ENCODE assay signal across 19 cellular contexts in the genomic region with DNA sequence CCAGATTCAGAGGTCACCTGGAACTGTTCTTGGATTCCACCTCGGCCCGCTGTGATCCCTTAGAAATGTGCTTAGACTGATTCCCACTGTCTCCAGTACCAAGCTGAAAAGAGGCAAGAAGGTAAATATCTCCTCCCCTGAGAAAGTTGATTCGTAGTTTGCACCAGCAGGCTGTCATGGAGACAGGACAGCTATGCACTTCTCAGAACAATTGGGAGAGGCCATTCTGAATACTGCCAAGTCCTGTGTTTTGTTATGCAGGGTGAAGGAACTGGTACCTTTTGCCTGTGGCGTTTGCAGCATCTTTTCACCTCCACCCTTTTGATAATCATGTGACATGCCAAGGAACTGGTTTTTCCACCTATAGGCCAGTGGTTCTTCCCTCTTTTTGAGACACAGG. TPM values are rescaled to one million over a fixed set of nuclear protein-coding genes. Genes with fewer than 3 reads are reported as not detected.
DNase-seq lines count a peak whose midpoint lies in the region; FAIRE-seq and TF ChIP-seq lines count a peak whose summit lies in the region.
"Had no signal": no experiment of that assay in that cellular context is flagged by ENCODE, and none has a peak within 500 bp of the region (broad histone marks: within the 10 kb centered on the region; RNA-seq: fewer than 3 reads in every experiment).

No MANE protein-coding gene starts in this region.

- H3K23ac ChIP-seq in H1 (ENCODE audit: insufficient read length), result no peak overlapping the region

- no peak overlapping the region for H4K8ac ChIP-seq in H1 (ENCODE audit: extremely low read depth, insufficient read depth, low read length)

- no peak overlapping the region for H3K4ac ChIP-seq in H1 (replicated peaks; ENCODE audit: insufficient read length, low read depth, low read length)

- H3K27ac ChIP-seq in H1 (ENCODE audit: low read depth, low read length) (peak overlapping the region; percentile 64), keratinocyte (ENCODE audit: control insufficient read depth, insufficient read depth, low read length) (no peak overlapping the region), tibial artery (peak overlapping the region; percentile 62 to 64)
- H3K27ac ChIP-seq in effector memory CD4-positive, alpha-beta T cell (ENCODE audit: insufficient read depth, low read length, poor library complexity, severe bottlenecking), result no peak overlapping the region
- H3K27ac ChIP-seq: left lung, SJSA1 had no signal

- whole genome bisulfite sequencing in H1 (ENCODE audit: extremely low coverage in 1 of 2, insufficient coverage in 1 of 2, insufficient read length in 1 of 2, insufficient replicate concordance in 2 of 2, low coverage in 1 of 2, low lambda C conversion rate in 2 of 2, missing lambda C conversion rate in 1 of 2), 2 experiments, result 49% methylated on average over 4 of the region's 4 CpGs; no CpG with 5 or more reads in 1 of the 2 experiments

- H2BK12ac ChIP-seq in H1 (ENCODE audit: low read depth, low read length), result 0 out of 2 replicates have a peak overlapping the region, but pooled peaks have one; percentile 62

- TF ChIP-seq CTCF in H1 (IDR thresholded peaks at IDR 0.05; ENCODE audit: control extremely low read depth in 1 of 3, insufficient read depth in 1 of 3, low read depth in 1 of 3, low read length in 3 of 3) (no peak), keratinocyte (optimal IDR thresholded peaks at IDR 0.05 in 1 of 3, IDR thresholded peaks at IDR 0.05 in 1 of 3, conservative IDR thresholded peaks at IDR 0.05 in 1 of 3; ENCODE audit: extremely low read depth in 1 of 3, insufficient read depth in 2 of 3, low read length in 3 of 3) (no peak), tibial artery (IDR thresholded peaks at IDR 0.05) (no peak)

- no peak overlapping the region for H3K14ac ChIP-seq in H1 (ENCODE audit: insufficient read length)

- peak overlapping the region; percentile 44; the same call in 1 of the 2 replicates for H2AFZ ChIP-seq in H1 (ENCODE audit: low read length)
- H2AFZ ChIP-seq in keratinocyte (ENCODE audit: control insufficient read depth, low read length), result peak overlapping the region; percentile 39

- no peaks in the 10 kb centered on the region for H3K9me1 ChIP-seq in keratinocyte (ENCODE audit: control insufficient read depth, extremely low read depth, insufficient read depth, low read length)

- H3K36me3 ChIP-seq in H1 (ENCODE audit: control insufficient read depth in 2 of 4, insufficient read depth in 4 of 4, low read length in 3 of 4) (no peaks in the 10 kb centered on the region), keratinocyte (ENCODE audit: control insufficient read depth in 2 of 2, extremely low read depth in 1 of 2, insufficient read depth in 2 of 2, low read length in 2 of 2) (no peaks in the 10 kb centered on the region), tibial artery (no peaks in the 10 kb centered on the region)
- H3K36me3 ChIP-seq in effector memory CD4-positive, alpha-beta T cell (ENCODE audit: control insufficient read depth, insufficient read depth, low read length), result no peaks in the 10 kb centered on the region
- H3K36me3 ChIP-seq: left lung, pancreas, SJSA1 had no signal

- H2AK5ac ChIP-seq in H1 (ENCODE audit: low read depth, low read length), result no peak overlapping the region

- H3K18ac ChIP-seq in H1 (ENCODE audit: extremely low read depth, low read length), result no peak overlapping the region

- no peak overlapping the region for H3K9ac ChIP-seq in H1 (replicated peaks in 1 of 4; ENCODE audit: extremely low read depth in 1 of 4, low read depth in 3 of 4, low read length in 3 of 4)
- H3K9ac ChIP-seq in keratinocyte (ENCODE audit: control insufficient read depth, extremely low read depth, insufficient read depth, low read length), result no peak overlapping the region

- H3K4me3 ChIP-seq in H1 (ENCODE audit: extremely low read depth in 1 of 4, insufficient read depth in 2 of 4, low read depth in 3 of 4, low read length in 4 of 4) (peak overlapping the region in 1 of 4 experiments; percentile 23; a peak in 1 of 8 replicates), keratinocyte (ENCODE audit: control insufficient read depth in 2 of 3, extremely low read depth in 1 of 3, insufficient read depth in 2 of 3, low read depth in 1 of 3, low read length in 3 of 3) (no peak overlapping the region), tibial artery (no peak overlapping the region)
- no peak overlapping the region for H3K4me3 ChIP-seq in effector memory CD4-positive, alpha-beta T cell (ENCODE audit: insufficient read depth, low read depth, low read length, poor library complexity, severe bottlenecking)
- H3K4me3 ChIP-seq: left lung, pancreas, SJSA1, smooth muscle cell had no signal

- peak; percentile 3 for DNase-seq in NCI-H510A (lab: John Stamatoyannopoulos, UW)
- no peak for DNase-seq in NCI-H510A treated with DMSO at 0.1 percent for 48 hours (lab: John Stamatoyannopoulos, UW)
- peak in 1 of 2 experiments; percentile 41 for DNase-seq in H1 (ENCODE audit: low read depth in 1 of 2, low spot score in 2 of 2)
- no peak for DNase-seq in keratinocyte (ENCODE audit: low read depth, low spot score)
- no peak for DNase-seq in tibial artery
- no peak for DNase-seq in effector memory CD4-positive, alpha-beta T cell
- no peak for DNase-seq in T-helper 1 cell
- DNase-seq in Kasumi-1 (lab: John Stamatoyannopoulos, UW), result no peak
- DNase-seq: 8988T; activated CD4-positive, alpha-beta T cell treated with anti-CD3 and anti-CD28 coated beads for 1 hour; activated CD8-positive, alpha-beta memory T cell treated with anti-CD3 and anti-CD28 coated beads, Interleukin-2, amount 10 ng/mL, durations not matched to agents 7 days and 5 days; activated effector memory CD4-positive, alpha-beta T cell treated with anti-CD3 and anti-CD28 coated beads, Interleukin-2, amount 50 U/mL, for 16 hours; central memory CD4-positive, alpha-beta T cell; GOT3; left lung; pancreas had no signal

- H3K27me3 ChIP-seq in H1 (replicated peaks in 1 of 4; ENCODE audit: control insufficient read depth in 3 of 4, extremely low read depth in 1 of 4, insufficient read depth in 3 of 4, low read length in 3 of 4), result no peaks in the 10 kb centered on the region
- H3K27me3 ChIP-seq in keratinocyte (ENCODE audit: control insufficient read depth, extremely low read depth, insufficient read depth, low read length), result no peaks in the 10 kb centered on the region
- no peaks in the 10 kb centered on the region for H3K27me3 ChIP-seq in tibial artery
- no peaks in the 10 kb centered on the region for H3K27me3 ChIP-seq in effector memory CD4-positive, alpha-beta T cell (replicated peaks; ENCODE audit: control insufficient read depth, insufficient read depth, low read length, poor library complexity, severe bottlenecking)
- H3K27me3 ChIP-seq: left lung, pancreas, SJSA1 had no signal

- H3K79me2 ChIP-seq in H1 (ENCODE audit: control insufficient read depth in 1 of 2, insufficient read depth in 2 of 2, low read length in 2 of 2), result no peaks in the 10 kb centered on the region
- H3K79me2 ChIP-seq in keratinocyte (ENCODE audit: control insufficient read depth, insufficient read depth, low read length), result no peaks in the 10 kb centered on the region

- FAIRE-seq in H1 (lab: Jason Lieb, UNC), result peak; percentile 87
- no peak for FAIRE-seq in keratinocyte (lab: Jason Lieb, UNC)
- FAIRE-seq: D721Med, pancreas had no signal

- H4K91ac ChIP-seq in H1 (replicated peaks; ENCODE audit: insufficient read length, low read length), result no peak overlapping the region

- TF ChIP-seq POLR2A in H1 (IDR thresholded peaks at IDR 0.05; ENCODE audit: control extremely low read depth in 1 of 2, low read depth in 2 of 2, low read length in 2 of 2), result no peak

- no peak overlapping the region; the same call in 1 of the 2 replicates for H2BK5ac ChIP-seq in H1 (ENCODE audit: low read depth, low read length)

- no peak overlapping the region for H2BK120ac ChIP-seq in H1 (replicated peaks; ENCODE audit: low read depth, low read length)

- no peak overlapping the region for H4K5ac ChIP-seq in H1 (ENCODE audit: insufficient read length, low read depth, low read length)

- no peaks in the 10 kb centered on the region for H3K23me2 ChIP-seq in H1 (ENCODE audit: low read depth, low read length)

- no peaks in the 10 kb centered on the region for H3K9me3 ChIP-seq in H1 (ENCODE audit: insufficient read depth in 2 of 2, low read depth in 1 of 2, low read length in 1 of 2)
- H3K9me3 ChIP-seq in keratinocyte (ENCODE audit: control insufficient read depth, low read depth, low read length), result no peaks in the 10 kb centered on the region
- H3K9me3 ChIP-seq in tibial artery, result no peaks in the 10 kb centered on the region
- no peaks in the 10 kb centered on the region for H3K9me3 ChIP-seq in effector memory CD4-positive, alpha-beta T cell (ENCODE audit: control insufficient read depth, low read length)
- H3K9me3 ChIP-seq: left lung, pancreas, SJSA1 had no signal

- dilution Hi-C loops in keratinocyte (cut with MboI; ENCODE audit: extremely low pct_ligation_motif_present, low sequenced_read_pairs), result no loop called here

- H3K4me2 ChIP-seq in H1 (ENCODE audit: insufficient read depth in 1 of 2, low read depth in 2 of 2, low read length in 2 of 2) (peak overlapping the region in 1 of 2 experiments; percentile 49; a peak in 3 of 4 replicates), keratinocyte (ENCODE audit: control insufficient read depth, extremely low read depth, insufficient read depth, low read depth, low read length) (no peak overlapping the region)
- H3K4me2 ChIP-seq: smooth muscle cell had no signal

- H2BK20ac ChIP-seq in H1 (ENCODE audit: low read length), result peak overlapping the region; percentile 24; the same call in 1 of the 2 replicates

- H3K56ac ChIP-seq in H1 (replicated peaks; ENCODE audit: insufficient read length, low read depth, low read length), result no peak overlapping the region

- CTCF ChIA-PET in H1 (lab: Charles Lee; ENCODE audit: partially characterized antibody), result interaction anchor here (1.9 kb wide), 1 partner anchor 9 kb away, joined by 6 read pairs; no protein-coding TSS in a partner anchor

- H2BK15ac ChIP-seq in H1 (ENCODE audit: low read length), result no peak overlapping the region

- POLR2A ChIA-PET in H1 (lab: Charles Lee; ENCODE audit: partially characterized antibody), result interaction anchor here (0.6 to 1.2 kb wide), 3 partner anchors 13 to 821 kb away, joined by 3 to 8 read pairs (median 5); a partner anchor contains a TSS

- peaks cover 0 to 17% (median 5%) of the 10 kb centered on the region in 4 experiments; a peak in 4 of 7 replicates for H3K4me1 ChIP-seq in H1 (replicated peaks in 1 of 4; ENCODE audit: control insufficient read depth in 3 of 4, insufficient read depth in 4 of 4, low read length in 3 of 4)
- H3K4me1 ChIP-seq in keratinocyte (ENCODE audit: control insufficient read depth, extremely low read depth, insufficient read depth, low read length), result peaks cover 46% of the 10 kb centered on the region
- peaks cover 5 to 48% (median 32%) of the 10 kb centered on the region in 4 donors for H3K4me1 ChIP-seq in tibial artery
- H3K4me1 ChIP-seq in effector memory CD4-positive, alpha-beta T cell (ENCODE audit: control insufficient read depth, insufficient read depth, low read length, poor library complexity, severe bottlenecking), result no peaks in the 10 kb centered on the region
- H3K4me1 ChIP-seq: SJSA1 had no signal

- intact Hi-C loops in tibial artery (cut with DNase I; ENCODE audit: low total_unique reads), result loop anchor here (5.0 kb wide), 1 partner anchor 61 kb away; a partner anchor contains a TSS

- H4K20me1 ChIP-seq in H1 (replicated peaks in 1 of 2; ENCODE audit: control insufficient read depth in 1 of 2, insufficient read depth in 2 of 2, low read length in 2 of 2) (no peaks in the 10 kb centered on the region), keratinocyte (ENCODE audit: control insufficient read depth, extremely low read depth, insufficient read depth, low read length) (no peaks in the 10 kb centered on the region)

- H3K79me1 ChIP-seq in H1 (ENCODE audit: low read depth, low read length), result no peaks in the 10 kb centered on the region

- TF ChIP-seq EP300 in H1 (IDR thresholded peaks at IDR 0.05; ENCODE audit: borderline replicate concordance in 1 of 2, low read depth in 2 of 2, low read length in 2 of 2), result peak in 1 of 2 experiments; percentile 58; a peak in 1 of 3 replicates

- no peak for TF ChIP-seq RAD21 in H1 (IDR thresholded peaks at IDR 0.05 in 1 of 2, conservative IDR thresholded peaks at IDR 0.05 in 1 of 2; ENCODE audit: low read depth in 2 of 2, low read length in 2 of 2)

RNA-seq across cellular contexts. Expression of a gene that starts 58.2 kb away (rescaled TPM):
- 18.7 and 21.2 TPM in 2 replicates for total RNA-seq in H1 (2021; fragmentation: NEBNext Ultra II Directional; extraction: Animal tissue kit (Norgen Biotek cat#: 25700))
- polyA plus RNA-seq in H1 (2011; rRNA removed), result 2.6 and 3.6 TPM in 2 replicates
- polyA plus RNA-seq in H1 (2011; cell fraction: cytosol; rRNA removed), result 6.2 TPM
- 3.5 TPM for polyA plus RNA-seq in H1 (2011; cell fraction: nucleus; rRNA removed)
- polyA plus RNA-seq in H1 (2012, experiment 1 of 2), result 8.4 to 13.3 TPM (median 10.1 TPM) in 4 replicates
- 1.1 TPM for polyA plus RNA-seq in H1 (2012, experiment 2 of 2)
- 9.0 TPM for polyA plus RNA-seq in H1 (2013, experiment 1 of 2)
- polyA plus RNA-seq in H1 (2013, experiment 2 of 2), result 9.7 TPM
- polyA minus RNA-seq in H1 (2011; rRNA and poly(A)+ RNA removed), result 8.6 and 12.4 TPM in 2 replicates
- 9.0 TPM for polyA minus RNA-seq in H1 (2011; cell fraction: cytosol; rRNA and poly(A)+ RNA removed)
- polyA minus RNA-seq in H1 (2011; cell fraction: nucleus; rRNA and poly(A)+ RNA removed), result 22.1 TPM
- polyA plus RNA-seq in keratinocyte, result 6.3 to 9.7 TPM (median 7.4 TPM) in 3 replicates
- 8.8 TPM for polyA plus RNA-seq in keratinocyte (2011; ENCODE audit: low read depth)
- 4.6 and 7.8 TPM in 2 replicates for polyA plus RNA-seq in keratinocyte (2011; cell fraction: cytosol; rRNA removed)
- 7.6 and 10.4 TPM in 2 replicates for polyA plus RNA-seq in keratinocyte (2011; cell fraction: nucleus; rRNA removed)
- polyA plus RNA-seq in keratinocyte (2012; ENCODE audit: low replicate concordance), result 5.9 and 10.3 TPM in 2 replicates
- 2.0 to 17.0 TPM (median 5.1 TPM) in 3 replicates for polyA minus RNA-seq in keratinocyte
- polyA minus RNA-seq in keratinocyte (2011; cell fraction: cytosol; rRNA and poly(A)+ RNA removed), result 5.0 TPM
- 10.4 and 20.9 TPM in 2 replicates for polyA minus RNA-seq in keratinocyte (2011; cell fraction: nucleus; rRNA and poly(A)+ RNA removed)

RNA-seq across cellular contexts. Expression of a gene that starts 58.9 kb away (rescaled TPM):
- total RNA-seq in H1 (2021; fragmentation: NEBNext Ultra II Directional; extraction: Animal tissue kit (Norgen Biotek cat#: 25700)), result 48.5 and 50.2 TPM in 2 replicates
- polyA plus RNA-seq in H1 (2011; rRNA removed), result 6.3 and 8.2 TPM in 2 replicates
- polyA plus RNA-seq in H1 (2011; cell fraction: cytosol; rRNA removed), result 6.7 TPM
- 8.1 TPM for polyA plus RNA-seq in H1 (2011; cell fraction: nucleus; rRNA removed)
- 13.9 to 25.1 TPM (median 17.9 TPM) in 4 replicates for polyA plus RNA-seq in H1 (2012, experiment 1 of 2)
- polyA plus RNA-seq in H1 (2012, experiment 2 of 2), result 12.5 TPM
- polyA plus RNA-seq in H1 (2013, experiment 1 of 2), result 19.2 TPM
- 17.2 TPM for polyA plus RNA-seq in H1 (2013, experiment 2 of 2)
- 5.6 and 9.4 TPM in 2 replicates for polyA minus RNA-seq in H1 (2011; rRNA and poly(A)+ RNA removed)
- 24.0 TPM for polyA minus RNA-seq in H1 (2011; cell fraction: cytosol; rRNA and poly(A)+ RNA removed)
- polyA minus RNA-seq in H1 (2011; cell fraction: nucleus; rRNA and poly(A)+ RNA removed), result 35.3 TPM
- 7.1 to 34.6 TPM (median 19.5 TPM) in 3 replicates for polyA plus RNA-seq in keratinocyte
- polyA plus RNA-seq in keratinocyte (2011; ENCODE audit: low read depth), result 27.9 TPM
- polyA plus RNA-seq in keratinocyte (2011; cell fraction: cytosol; rRNA removed), result 20.1 and 25.6 TPM in 2 replicates
- polyA plus RNA-seq in keratinocyte (2011; cell fraction: nucleus; rRNA removed), result 66.6 and 75.8 TPM in 2 replicates
- 30.0 and 158 TPM in 2 replicates for polyA plus RNA-seq in keratinocyte (2012; ENCODE audit: low replicate concordance)
- 16.3 to 30.3 TPM (median 18.2 TPM) in 3 replicates for polyA minus RNA-seq in keratinocyte
- 50.1 TPM for polyA minus RNA-seq in keratinocyte (2011; cell fraction: cytosol; rRNA and poly(A)+ RNA removed)
- polyA minus RNA-seq in keratinocyte (2011; cell fraction: nucleus; rRNA and poly(A)+ RNA removed), result 38.1 and 60.5 TPM in 2 replicates

Comparison
In these comparisons a context has a peak if more than half of its experiments do, and no peak if none do; other contexts are left out.
1. H3K27ac ChIP-seq: peak in H1 (single experiment) and tibial artery (2 of 2); none in keratinocyte (single experiment) and effector memory CD4-positive, alpha-beta T cell (single experiment).